Comparison of ENCODE assay signal across 8 cellular contexts in genomic region chr7:156892821-156893706, GRCh38.
A peak's percentile ranks its signal among the peaks of the same experiment; 100 is the strongest.
DNase-seq lines count a peak whose midpoint lies in the region; ATAC-seq and TF ChIP-seq lines count a peak whose summit lies in the region.

LMBR1 (minus strand) TSS chr7:156893183; CDS start chr7:156892993, 190 bp downstream.

- peak; percentile 55 for TF ChIP-seq CTCF in AG09309 (IDR thresholded peaks at IDR 0.05; ENCODE audit: control insufficient read depth, insufficient read depth, low read depth, low read length, missing control alignments)

- in situ Hi-C loops in GM18951 (cut with MboI; ENCODE audit: low sequenced_read_pairs, unreplicated experiment) = no loop called here

- peak; percentile 83 for ATAC-seq in HG03196 (IDR thresholded peaks at IDR 0.05; ENCODE audit: unreplicated experiment)

- peak; percentile 88 for TF ChIP-seq POLR2A in GM18951 (IDR thresholded peaks at IDR 0.05; ENCODE audit: extremely low read depth, insufficient read depth, insufficient read length)

- DNase-seq in AG09309 (ENCODE audit: low read depth) (peak; percentile 67), NCI-H345 (lab: John Stamatoyannopoulos, UW) (peak; percentile 96), iris pigment epithelial cell (ENCODE audit: low read depth) (peak; percentile 94)
- peak; percentile 87 to 92 (median 90) for DNase-seq in activated CD4-positive, CD25-positive, alpha-beta regulatory T cell (lab: John Stamatoyannopoulos, UW)
- DNase-seq in central memory CD4-positive, alpha-beta T cell = peak; percentile 93
- DNase-seq in stimulated activated CD4-positive, alpha-beta T cell treated with anti-CD3 and anti-CD28 coated beads, Interleukin-12 subunit alpha, Interleukin-12 subunit beta, amount 100 ng/mL, for 4 hours = peak; percentile 93

- H3K4me3 ChIP-seq in AG09309 (ENCODE audit: control insufficient read depth, low read depth, low read length) = peak within 1 kb of the TSS; percentile 95

Comparison
In these comparisons a context has a peak if more than half of its experiments do, and no peak if none do; other contexts are left out.
1. Peak in every context shown above with its lines: DNase-seq, ATAC-seq and H3K4me3 ChIP-seq.